ENCODE assay signal across 20 cellular contexts in genomic region chr2:191001032-191001431, GRCh38. TPM values are rescaled to one million over a fixed set of nuclear protein-coding genes. Genes with fewer than 3 reads are reported as not detected.
DNase-seq lines count a peak whose midpoint lies in the region; ATAC-seq and TF ChIP-seq lines count a peak whose summit lies in the region.
"Had no signal": no experiment of that assay in that cellular context is flagged by ENCODE, and none has a peak within 500 bp of the region (broad histone marks: within the 10 kb centered on the region; RNA-seq: fewer than 3 reads in every experiment).

No MANE protein-coding gene starts in this region.

- H3K27me3 ChIP-seq in testis = no peaks in the 10 kb centered on the region
- H3K27me3 ChIP-seq: BLaER1 treated with 17β-estradiol and CSF1 and Interleukin-3, amounts not matched to agents 10 nM and 100 nM; tibial artery had no signal

- peak overlapping the region; percentile 77 for H3K27ac Mint-ChIP-seq in activated CD4-positive, alpha-beta T cell treated with anti-CD3 and anti-CD28 coated beads, Interleukin-2, amount 10 ng/mL, durations not matched to agents 24 days and 14 days
- peak overlapping the region; percentile 64 for H3K27ac Mint-ChIP-seq in activated CD4-positive, alpha-beta memory T cell treated with anti-CD3 and anti-CD28 coated beads for 36 hours
- peak overlapping the region; percentile 82 to 84 for H3K27ac Mint-ChIP-seq in effector memory CD8-positive, alpha-beta T cell
- H3K27ac Mint-ChIP-seq in natural killer cell treated with Interleukin-12 subunit alpha and Interleukin-12 subunit beta and Interleukin-15 and Interleukin-18, amount 100 ng/mL, for 72 hours = peak overlapping the region; percentile 30 to 47

- H3K9me3 ChIP-seq in testis = no peaks in the 10 kb centered on the region
- H3K9me3 ChIP-seq: tibial artery had no signal

- H3K4me3 ChIP-seq in testis = no peak overlapping the region
- H3K4me3 ChIP-seq: BLaER1 treated with 17β-estradiol and CSF1 and Interleukin-3, amounts not matched to agents 10 nM and 100 nM; tibial artery had no signal

- POLR2A ChIA-PET in activated CD4-positive, alpha-beta memory T cell treated with anti-CD3 and anti-CD28 coated beads for 36 hours (lab: Charles Lee) = interaction anchor here (0.9 to 1.6 kb wide), 2 partner anchors 11 to 13 kb away, joined by 3 to 5 read pairs; no protein-coding TSS in a partner anchor

- no peak overlapping the region for H3K27ac ChIP-seq in testis
- H3K27ac ChIP-seq: BLaER1 treated with 17β-estradiol and CSF1 and Interleukin-3, amounts not matched to agents 10 nM and 100 nM; tibial artery had no signal

- H3K9me3 Mint-ChIP-seq in activated CD4-positive, alpha-beta T cell treated with anti-CD3 and anti-CD28 coated beads, Interleukin-2, amount 10 ng/mL, durations not matched to agents 24 days and 14 days = peaks cover 9% of the 10 kb centered on the region
- peaks cover 22% of the 10 kb centered on the region for H3K9me3 Mint-ChIP-seq in activated CD4-positive, alpha-beta memory T cell treated with anti-CD3 and anti-CD28 coated beads for 36 hours
- H3K9me3 Mint-ChIP-seq in effector memory CD8-positive, alpha-beta T cell = no peaks in the 10 kb centered on the region
- no peaks in the 10 kb centered on the region for H3K9me3 Mint-ChIP-seq in natural killer cell treated with Interleukin-12 subunit alpha and Interleukin-12 subunit beta and Interleukin-15 and Interleukin-18, amount 100 ng/mL, for 72 hours
- H3K9me3 Mint-ChIP-seq: neural crest cell had no signal

- H3K27me3 Mint-ChIP-seq in activated CD4-positive, alpha-beta T cell treated with anti-CD3 and anti-CD28 coated beads, Interleukin-2, amount 10 ng/mL, durations not matched to agents 24 days and 14 days = no peaks in the 10 kb centered on the region
- no peaks in the 10 kb centered on the region for H3K27me3 Mint-ChIP-seq in activated CD4-positive, alpha-beta memory T cell treated with anti-CD3 and anti-CD28 coated beads for 36 hours
- no peaks in the 10 kb centered on the region for H3K27me3 Mint-ChIP-seq in effector memory CD8-positive, alpha-beta T cell
- no peaks in the 10 kb centered on the region for H3K27me3 Mint-ChIP-seq in natural killer cell treated with Interleukin-12 subunit alpha and Interleukin-12 subunit beta and Interleukin-15 and Interleukin-18, amount 100 ng/mL, for 72 hours

- intact Hi-C loops in activated CD4-positive, alpha-beta T cell treated with anti-CD3 and anti-CD28 coated beads, Interleukin-2, amount 10 ng/mL, durations not matched to agents 24 days and 14 days (cut with micrococcal nuclease) = loop anchor here (5.0 kb wide), 1 partner anchor 34 kb away; no protein-coding TSS in a partner anchor
- intact Hi-C loops in activated CD4-positive, alpha-beta memory T cell treated with anti-CD3 and anti-CD28 coated beads for 36 hours (cut with micrococcal nuclease) = loop anchor here (1.0 kb wide), 1 partner anchor 11 kb away; no protein-coding TSS in a partner anchor
- intact Hi-C loops in testis (cut with DNase I; ENCODE audit: low total_unique reads) = no loop called here

- H3K4me1 Mint-ChIP-seq in activated CD4-positive, alpha-beta T cell treated with anti-CD3 and anti-CD28 coated beads, Interleukin-2, amount 10 ng/mL, durations not matched to agents 24 days and 14 days = peaks cover 79% of the 10 kb centered on the region
- H3K4me1 Mint-ChIP-seq in activated CD4-positive, alpha-beta memory T cell treated with anti-CD3 and anti-CD28 coated beads for 36 hours (ENCODE audit: low read depth) = peaks cover 72% of the 10 kb centered on the region
- H3K4me1 Mint-ChIP-seq in effector memory CD8-positive, alpha-beta T cell (ENCODE audit: low read depth in 2 of 2) = peaks cover 22 to 30% of the 10 kb centered on the region in 2 donors
- peaks cover 53 to 72% of the 10 kb centered on the region in 2 donors for H3K4me1 Mint-ChIP-seq in natural killer cell treated with Interleukin-12 subunit alpha and Interleukin-12 subunit beta and Interleukin-15 and Interleukin-18, amount 100 ng/mL, for 72 hours (ENCODE audit: low read depth in 2 of 2)
- H3K4me1 Mint-ChIP-seq: neural crest cell had no signal

- H3K4me1 ChIP-seq in testis = no peaks in the 10 kb centered on the region
- H3K4me1 ChIP-seq: tibial artery had no signal

- DNase-seq in activated CD4-positive, alpha-beta T cell treated with anti-CD3 and anti-CD28 coated beads, Interleukin-2, amount 10 ng/mL, durations not matched to agents 24 days and 14 days = no peak
- DNase-seq in activated CD4-positive, alpha-beta T cell treated with anti-CD3 and anti-CD28 coated beads, Interleukin-2, amount 50 U/mL, for 4 hours = no peak
- no peak for DNase-seq in activated CD4-positive, alpha-beta memory T cell treated with anti-CD3 and anti-CD28 coated beads for 36 hours
- no peak for DNase-seq in effector memory CD8-positive, alpha-beta T cell
- no peak for DNase-seq in natural killer cell treated with Interleukin-12 subunit alpha and Interleukin-12 subunit beta and Interleukin-15 and Interleukin-18, amount 100 ng/mL, for 72 hours (ENCODE audit: low spot score)
- no peak for DNase-seq in stimulated activated CD4-positive, alpha-beta T cell treated with anti-CD3 and anti-CD28 coated beads, Interleukin-4, amount 100 ng/mL, for 24 hours
- DNase-seq in testis = no peak
- DNase-seq: amygdala; DMS79 treated with DMSO at 0.1 percent for 48 hours; effector memory CD4-positive, alpha-beta T cell; hippocampal formation; NCI-H1417; NCI-H2171; NCI-H69; SIG-M5; T-helper 9 cell; tibial artery had no signal

- WGBS in testis, 2 donors = 68 to 83% methylated on average over 2 of the region's 2 CpGs

- peaks cover 97% of the 10 kb centered on the region for H3K36me3 Mint-ChIP-seq in activated CD4-positive, alpha-beta T cell treated with anti-CD3 and anti-CD28 coated beads, Interleukin-2, amount 10 ng/mL, durations not matched to agents 24 days and 14 days (ENCODE audit: low read depth)
- H3K36me3 Mint-ChIP-seq in activated CD4-positive, alpha-beta memory T cell treated with anti-CD3 and anti-CD28 coated beads for 36 hours = peaks cover 95% of the 10 kb centered on the region
- H3K36me3 Mint-ChIP-seq in effector memory CD8-positive, alpha-beta T cell (ENCODE audit: insufficient read depth) = peaks cover 94% of the 10 kb centered on the region
- peaks cover 84% of the 10 kb centered on the region for H3K36me3 Mint-ChIP-seq in natural killer cell treated with Interleukin-12 subunit alpha and Interleukin-12 subunit beta and Interleukin-15 and Interleukin-18, amount 100 ng/mL, for 72 hours

- TF ChIP-seq CTCF in testis (IDR thresholded peaks at IDR 0.05) = no peak

- TF ChIP-seq POLR2A in testis (IDR thresholded peaks at IDR 0.05) = no peak

- peak overlapping the region; percentile 13 for H3K4me3 Mint-ChIP-seq in activated CD4-positive, alpha-beta T cell treated with anti-CD3 and anti-CD28 coated beads, Interleukin-2, amount 10 ng/mL, durations not matched to agents 24 days and 14 days
- no peak overlapping the region for H3K4me3 Mint-ChIP-seq in activated CD4-positive, alpha-beta memory T cell treated with anti-CD3 and anti-CD28 coated beads for 36 hours
- no peak overlapping the region for H3K4me3 Mint-ChIP-seq in effector memory CD8-positive, alpha-beta T cell
- H3K4me3 Mint-ChIP-seq in natural killer cell treated with Interleukin-12 subunit alpha and Interleukin-12 subunit beta and Interleukin-15 and Interleukin-18, amount 100 ng/mL, for 72 hours = peak overlapping the region; percentile 5
- H3K4me3 Mint-ChIP-seq: neural crest cell had no signal

- CTCF ChIA-PET in activated CD4-positive, alpha-beta memory T cell treated with anti-CD3 and anti-CD28 coated beads for 36 hours (lab: Charles Lee) = interaction anchor here (0.7 to 0.9 kb wide), 2 partner anchors 15 to 19 kb away, joined by 3 read pairs; no protein-coding TSS in a partner anchor

- peaks cover 4% of the 10 kb centered on the region for H3K36me3 ChIP-seq in testis (ENCODE audit: low read depth, missing control alignments)

- no peak for ATAC-seq in effector memory CD8-positive, alpha-beta T cell (replicated peaks)
- ATAC-seq in natural killer cell treated with Interleukin-12 subunit alpha and Interleukin-12 subunit beta and Interleukin-15 and Interleukin-18, amount 100 ng/mL, for 72 hours = peak in 1 of 2 donors; percentile 36
- no peak for ATAC-seq in HG02759 (IDR thresholded peaks at IDR 0.05; ENCODE audit: unreplicated experiment)

RNA-seq across cellular contexts. Expression of gene STAT1, which starts 12.9 kb away (rescaled TPM):
- total RNA-seq in activated CD4-positive, alpha-beta T cell treated with anti-CD3 and anti-CD28 coated beads, Interleukin-2, amount 10 ng/mL, durations not matched to agents 24 days and 14 days = 152 and 160 TPM in 2 replicates
- total RNA-seq in activated CD4-positive, alpha-beta memory T cell treated with anti-CD3 and anti-CD28 coated beads for 36 hours = 100 to 1,000 TPM; 309 to 314 TPM
- total RNA-seq in natural killer cell treated with Interleukin-12 subunit alpha and Interleukin-12 subunit beta and Interleukin-15 and Interleukin-18, amount 100 ng/mL, for 72 hours = 100 to 1,000 TPM; 145 to 252 TPM
- total RNA-seq in testis = 10 to 100 TPM; 52.7 to 60.5 TPM
- 87.1 TPM for polyA plus RNA-seq in testis (ENCODE audit: insufficient read depth, low read depth, low replicate concordance)

Comparison
In these comparisons a context has a peak if more than half of its experiments do, and no peak if none do; other contexts are left out.
1. H3K4me3 Mint-ChIP-seq: peak in activated CD4-positive, alpha-beta T cell treated with anti-CD3 and anti-CD28 coated beads, Interleukin-2, amount 10 ng/mL, durations not matched to agents 24 days and 14 days (single experiment) and natural killer cell treated with Interleukin-12 subunit alpha and Interleukin-12 subunit beta and Interleukin-15 and Interleukin-18, amount 100 ng/mL, for 72 hours (single experiment); none in activated CD4-positive, alpha-beta memory T cell treated with anti-CD3 and anti-CD28 coated beads for 36 hours (single experiment) and effector memory CD8-positive, alpha-beta T cell (0 of 2).
2. Peak in every context shown above with its lines, with median percentiles within 50 percentile points of each other: H3K27ac Mint-ChIP-seq.